In the genomic region with DNA sequence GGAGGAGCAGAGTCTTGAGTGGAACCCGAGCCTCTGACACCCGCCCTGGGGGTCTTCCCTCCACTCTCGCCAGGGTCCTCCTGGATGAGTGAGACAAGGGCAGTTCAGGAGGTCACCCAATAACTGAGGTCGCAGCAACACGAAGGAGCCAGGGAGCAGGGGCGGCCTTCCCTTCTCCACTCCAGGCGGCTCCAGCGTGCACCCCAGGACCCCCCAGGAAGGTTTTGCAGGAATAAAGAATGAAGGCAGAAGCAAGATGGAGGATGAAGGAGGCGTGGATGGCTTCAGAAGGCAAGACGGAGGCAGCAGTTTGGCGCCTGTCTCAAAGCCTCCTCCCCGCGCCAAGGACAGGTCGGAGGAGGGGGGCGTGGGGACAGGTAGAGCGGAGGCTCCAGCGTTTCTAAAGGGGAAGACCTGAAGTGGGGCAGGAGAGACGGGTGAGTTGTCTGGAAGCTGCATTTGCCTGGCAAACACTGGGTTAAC, we compare ENCODE assay signal across 1 cellular context.
TF ChIP-seq lines count a peak whose summit lies in the region.

No MANE protein-coding gene starts in this region.

TF ChIP-seq in WTC11, 78 proteins besides CTCF, POLR2A, EP300 and RAD21 (continued from another document):
- TF ChIP-seq, protein P1, sequence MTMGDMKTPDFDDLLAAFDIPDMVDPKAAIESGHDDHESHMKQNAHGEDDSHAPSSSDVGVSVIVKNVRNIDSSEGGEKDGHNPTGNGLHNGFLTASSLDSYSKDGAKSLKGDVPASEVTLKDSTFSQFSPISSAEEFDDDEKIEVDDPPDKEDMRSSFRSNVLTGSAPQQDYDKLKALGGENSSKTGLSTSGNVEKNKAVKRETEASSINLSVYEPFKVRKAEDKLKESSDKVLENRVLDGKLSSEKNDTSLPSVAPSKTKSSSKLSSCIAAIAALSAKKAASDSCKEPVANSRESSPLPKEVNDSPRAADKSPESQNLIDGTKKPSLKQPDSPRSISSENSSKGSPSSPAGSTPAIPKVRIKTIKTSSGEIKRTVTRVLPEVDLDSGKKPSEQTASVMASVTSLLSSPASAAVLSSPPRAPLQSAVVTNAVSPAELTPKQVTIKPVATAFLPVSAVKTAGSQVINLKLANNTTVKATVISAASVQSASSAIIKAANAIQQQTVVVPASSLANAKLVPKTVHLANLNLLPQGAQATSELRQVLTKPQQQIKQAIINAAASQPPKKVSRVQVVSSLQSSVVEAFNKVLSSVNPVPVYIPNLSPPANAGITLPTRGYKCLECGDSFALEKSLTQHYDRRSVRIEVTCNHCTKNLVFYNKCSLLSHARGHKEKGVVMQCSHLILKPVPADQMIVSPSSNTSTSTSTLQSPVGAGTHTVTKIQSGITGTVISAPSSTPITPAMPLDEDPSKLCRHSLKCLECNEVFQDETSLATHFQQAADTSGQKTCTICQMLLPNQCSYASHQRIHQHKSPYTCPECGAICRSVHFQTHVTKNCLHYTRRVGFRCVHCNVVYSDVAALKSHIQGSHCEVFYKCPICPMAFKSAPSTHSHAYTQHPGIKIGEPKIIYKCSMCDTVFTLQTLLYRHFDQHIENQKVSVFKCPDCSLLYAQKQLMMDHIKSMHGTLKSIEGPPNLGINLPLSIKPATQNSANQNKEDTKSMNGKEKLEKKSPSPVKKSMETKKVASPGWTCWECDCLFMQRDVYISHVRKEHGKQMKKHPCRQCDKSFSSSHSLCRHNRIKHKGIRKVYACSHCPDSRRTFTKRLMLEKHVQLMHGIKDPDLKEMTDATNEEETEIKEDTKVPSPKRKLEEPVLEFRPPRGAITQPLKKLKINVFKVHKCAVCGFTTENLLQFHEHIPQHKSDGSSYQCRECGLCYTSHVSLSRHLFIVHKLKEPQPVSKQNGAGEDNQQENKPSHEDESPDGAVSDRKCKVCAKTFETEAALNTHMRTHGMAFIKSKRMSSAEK (CRISPR knock-in tag; IDR thresholded peaks at IDR 0.05; ENCODE audit: borderline replicate concordance), result no peak
- TF ChIP-seq ZNF263 (CRISPR knock-in tag; IDR thresholded peaks at IDR 0.05; ENCODE audit: low read depth) (no peak), KAT7 (CRISPR knock-in tag; IDR thresholded peaks at IDR 0.05; ENCODE audit: borderline replicate concordance) (no peak; the same call in 1 of the 2 replicates), ZNF121 (CRISPR knock-in tag; IDR thresholded peaks at IDR 0.05) (no peak), NFYB (CRISPR knock-in tag; conservative IDR thresholded peaks at IDR 0.05; ENCODE audit: low read depth) (no peak), NFE2L1 (CRISPR knock-in tag; IDR thresholded peaks at IDR 0.05) (peak; percentile 57; the same call in 1 of the 2 replicates), RORB (CRISPR knock-in tag; IDR thresholded peaks at IDR 0.05) (no peak)
- TF ChIP-seq, protein P2, sequence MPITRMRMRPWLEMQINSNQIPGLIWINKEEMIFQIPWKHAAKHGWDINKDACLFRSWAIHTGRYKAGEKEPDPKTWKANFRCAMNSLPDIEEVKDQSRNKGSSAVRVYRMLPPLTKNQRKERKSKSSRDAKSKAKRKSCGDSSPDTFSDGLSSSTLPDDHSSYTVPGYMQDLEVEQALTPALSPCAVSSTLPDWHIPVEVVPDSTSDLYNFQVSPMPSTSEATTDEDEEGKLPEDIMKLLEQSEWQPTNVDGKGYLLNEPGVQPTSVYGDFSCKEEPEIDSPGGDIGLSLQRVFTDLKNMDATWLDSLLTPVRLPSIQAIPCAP (CRISPR knock-in tag; IDR thresholded peaks at IDR 0.05), result no peak
- TF ChIP-seq, protein P3, sequence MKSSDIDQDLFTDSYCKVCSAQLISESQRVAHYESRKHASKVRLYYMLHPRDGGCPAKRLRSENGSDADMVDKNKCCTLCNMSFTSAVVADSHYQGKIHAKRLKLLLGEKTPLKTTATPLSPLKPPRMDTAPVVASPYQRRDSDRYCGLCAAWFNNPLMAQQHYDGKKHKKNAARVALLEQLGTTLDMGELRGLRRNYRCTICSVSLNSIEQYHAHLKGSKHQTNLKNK (CRISPR knock-in tag; IDR thresholded peaks at IDR 0.05), result no peak
- TF ChIP-seq, protein P4, sequence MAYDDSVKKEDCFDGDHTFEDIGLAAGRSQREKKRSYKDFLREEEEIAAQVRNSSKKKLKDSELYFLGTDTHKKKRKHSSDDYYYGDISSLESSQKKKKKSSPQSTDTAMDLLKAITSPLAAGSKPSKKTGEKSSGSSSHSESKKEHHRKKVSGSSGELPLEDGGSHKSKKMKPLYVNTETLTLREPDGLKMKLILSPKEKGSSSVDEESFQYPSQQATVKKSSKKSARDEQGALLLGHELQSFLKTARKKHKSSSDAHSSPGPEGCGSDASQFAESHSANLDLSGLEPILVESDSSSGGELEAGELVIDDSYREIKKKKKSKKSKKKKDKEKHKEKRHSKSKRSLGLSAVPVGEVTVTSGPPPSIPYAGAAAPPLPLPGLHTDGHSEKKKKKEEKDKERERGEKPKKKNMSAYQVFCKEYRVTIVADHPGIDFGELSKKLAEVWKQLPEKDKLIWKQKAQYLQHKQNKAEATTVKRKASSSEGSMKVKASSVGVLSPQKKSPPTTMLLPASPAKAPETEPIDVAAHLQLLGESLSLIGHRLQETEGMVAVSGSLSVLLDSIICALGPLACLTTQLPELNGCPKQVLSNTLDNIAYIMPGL (CRISPR knock-in tag; IDR thresholded peaks at IDR 0.05), result no peak
- TF ChIP-seq, protein P5, sequence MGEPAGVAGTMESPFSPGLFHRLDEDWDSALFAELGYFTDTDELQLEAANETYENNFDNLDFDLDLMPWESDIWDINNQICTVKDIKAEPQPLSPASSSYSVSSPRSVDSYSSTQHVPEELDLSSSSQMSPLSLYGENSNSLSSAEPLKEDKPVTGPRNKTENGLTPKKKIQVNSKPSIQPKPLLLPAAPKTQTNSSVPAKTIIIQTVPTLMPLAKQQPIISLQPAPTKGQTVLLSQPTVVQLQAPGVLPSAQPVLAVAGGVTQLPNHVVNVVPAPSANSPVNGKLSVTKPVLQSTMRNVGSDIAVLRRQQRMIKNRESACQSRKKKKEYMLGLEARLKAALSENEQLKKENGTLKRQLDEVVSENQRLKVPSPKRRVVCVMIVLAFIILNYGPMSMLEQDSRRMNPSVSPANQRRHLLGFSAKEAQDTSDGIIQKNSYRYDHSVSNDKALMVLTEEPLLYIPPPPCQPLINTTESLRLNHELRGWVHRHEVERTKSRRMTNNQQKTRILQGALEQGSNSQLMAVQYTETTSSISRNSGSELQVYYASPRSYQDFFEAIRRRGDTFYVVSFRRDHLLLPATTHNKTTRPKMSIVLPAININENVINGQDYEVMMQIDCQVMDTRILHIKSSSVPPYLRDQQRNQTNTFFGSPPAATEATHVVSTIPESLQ (CRISPR knock-in tag; IDR thresholded peaks at IDR 0.05), result no peak
TF ChIP-seq in WTC11: peak in this region for 2.
